1 cellular context compared by ENCODE assay signal in the genomic region with DNA sequence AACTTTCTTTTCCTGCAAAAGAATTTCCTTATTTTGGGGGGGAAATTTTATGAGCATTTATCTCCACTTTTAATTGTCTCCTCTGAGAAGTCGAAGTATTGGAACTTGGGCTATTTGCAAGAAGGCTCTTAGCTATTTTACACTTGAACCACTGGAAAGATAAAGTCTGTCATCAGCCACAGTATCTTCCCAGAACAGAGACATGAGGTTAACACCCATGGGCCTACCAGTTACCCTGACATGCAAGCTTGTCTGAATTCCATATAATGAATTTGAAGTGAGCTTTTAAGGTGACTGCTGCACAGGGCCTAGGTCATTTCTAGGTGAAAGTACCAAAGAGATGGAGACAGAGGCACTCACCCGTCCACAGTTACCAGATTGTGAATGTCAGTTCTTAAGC.
A peak's percentile ranks its signal among the peaks of the same experiment; 100 is the strongest.
TF ChIP-seq lines count a peak whose summit lies in the region.

No MANE protein-coding gene starts in this region.

TF ChIP-seq in K562, 482 proteins besides CTCF, POLR2A, EP300 and RAD21 (continued from another document and continues in another):
- TF ChIP-seq, protein P1, sequence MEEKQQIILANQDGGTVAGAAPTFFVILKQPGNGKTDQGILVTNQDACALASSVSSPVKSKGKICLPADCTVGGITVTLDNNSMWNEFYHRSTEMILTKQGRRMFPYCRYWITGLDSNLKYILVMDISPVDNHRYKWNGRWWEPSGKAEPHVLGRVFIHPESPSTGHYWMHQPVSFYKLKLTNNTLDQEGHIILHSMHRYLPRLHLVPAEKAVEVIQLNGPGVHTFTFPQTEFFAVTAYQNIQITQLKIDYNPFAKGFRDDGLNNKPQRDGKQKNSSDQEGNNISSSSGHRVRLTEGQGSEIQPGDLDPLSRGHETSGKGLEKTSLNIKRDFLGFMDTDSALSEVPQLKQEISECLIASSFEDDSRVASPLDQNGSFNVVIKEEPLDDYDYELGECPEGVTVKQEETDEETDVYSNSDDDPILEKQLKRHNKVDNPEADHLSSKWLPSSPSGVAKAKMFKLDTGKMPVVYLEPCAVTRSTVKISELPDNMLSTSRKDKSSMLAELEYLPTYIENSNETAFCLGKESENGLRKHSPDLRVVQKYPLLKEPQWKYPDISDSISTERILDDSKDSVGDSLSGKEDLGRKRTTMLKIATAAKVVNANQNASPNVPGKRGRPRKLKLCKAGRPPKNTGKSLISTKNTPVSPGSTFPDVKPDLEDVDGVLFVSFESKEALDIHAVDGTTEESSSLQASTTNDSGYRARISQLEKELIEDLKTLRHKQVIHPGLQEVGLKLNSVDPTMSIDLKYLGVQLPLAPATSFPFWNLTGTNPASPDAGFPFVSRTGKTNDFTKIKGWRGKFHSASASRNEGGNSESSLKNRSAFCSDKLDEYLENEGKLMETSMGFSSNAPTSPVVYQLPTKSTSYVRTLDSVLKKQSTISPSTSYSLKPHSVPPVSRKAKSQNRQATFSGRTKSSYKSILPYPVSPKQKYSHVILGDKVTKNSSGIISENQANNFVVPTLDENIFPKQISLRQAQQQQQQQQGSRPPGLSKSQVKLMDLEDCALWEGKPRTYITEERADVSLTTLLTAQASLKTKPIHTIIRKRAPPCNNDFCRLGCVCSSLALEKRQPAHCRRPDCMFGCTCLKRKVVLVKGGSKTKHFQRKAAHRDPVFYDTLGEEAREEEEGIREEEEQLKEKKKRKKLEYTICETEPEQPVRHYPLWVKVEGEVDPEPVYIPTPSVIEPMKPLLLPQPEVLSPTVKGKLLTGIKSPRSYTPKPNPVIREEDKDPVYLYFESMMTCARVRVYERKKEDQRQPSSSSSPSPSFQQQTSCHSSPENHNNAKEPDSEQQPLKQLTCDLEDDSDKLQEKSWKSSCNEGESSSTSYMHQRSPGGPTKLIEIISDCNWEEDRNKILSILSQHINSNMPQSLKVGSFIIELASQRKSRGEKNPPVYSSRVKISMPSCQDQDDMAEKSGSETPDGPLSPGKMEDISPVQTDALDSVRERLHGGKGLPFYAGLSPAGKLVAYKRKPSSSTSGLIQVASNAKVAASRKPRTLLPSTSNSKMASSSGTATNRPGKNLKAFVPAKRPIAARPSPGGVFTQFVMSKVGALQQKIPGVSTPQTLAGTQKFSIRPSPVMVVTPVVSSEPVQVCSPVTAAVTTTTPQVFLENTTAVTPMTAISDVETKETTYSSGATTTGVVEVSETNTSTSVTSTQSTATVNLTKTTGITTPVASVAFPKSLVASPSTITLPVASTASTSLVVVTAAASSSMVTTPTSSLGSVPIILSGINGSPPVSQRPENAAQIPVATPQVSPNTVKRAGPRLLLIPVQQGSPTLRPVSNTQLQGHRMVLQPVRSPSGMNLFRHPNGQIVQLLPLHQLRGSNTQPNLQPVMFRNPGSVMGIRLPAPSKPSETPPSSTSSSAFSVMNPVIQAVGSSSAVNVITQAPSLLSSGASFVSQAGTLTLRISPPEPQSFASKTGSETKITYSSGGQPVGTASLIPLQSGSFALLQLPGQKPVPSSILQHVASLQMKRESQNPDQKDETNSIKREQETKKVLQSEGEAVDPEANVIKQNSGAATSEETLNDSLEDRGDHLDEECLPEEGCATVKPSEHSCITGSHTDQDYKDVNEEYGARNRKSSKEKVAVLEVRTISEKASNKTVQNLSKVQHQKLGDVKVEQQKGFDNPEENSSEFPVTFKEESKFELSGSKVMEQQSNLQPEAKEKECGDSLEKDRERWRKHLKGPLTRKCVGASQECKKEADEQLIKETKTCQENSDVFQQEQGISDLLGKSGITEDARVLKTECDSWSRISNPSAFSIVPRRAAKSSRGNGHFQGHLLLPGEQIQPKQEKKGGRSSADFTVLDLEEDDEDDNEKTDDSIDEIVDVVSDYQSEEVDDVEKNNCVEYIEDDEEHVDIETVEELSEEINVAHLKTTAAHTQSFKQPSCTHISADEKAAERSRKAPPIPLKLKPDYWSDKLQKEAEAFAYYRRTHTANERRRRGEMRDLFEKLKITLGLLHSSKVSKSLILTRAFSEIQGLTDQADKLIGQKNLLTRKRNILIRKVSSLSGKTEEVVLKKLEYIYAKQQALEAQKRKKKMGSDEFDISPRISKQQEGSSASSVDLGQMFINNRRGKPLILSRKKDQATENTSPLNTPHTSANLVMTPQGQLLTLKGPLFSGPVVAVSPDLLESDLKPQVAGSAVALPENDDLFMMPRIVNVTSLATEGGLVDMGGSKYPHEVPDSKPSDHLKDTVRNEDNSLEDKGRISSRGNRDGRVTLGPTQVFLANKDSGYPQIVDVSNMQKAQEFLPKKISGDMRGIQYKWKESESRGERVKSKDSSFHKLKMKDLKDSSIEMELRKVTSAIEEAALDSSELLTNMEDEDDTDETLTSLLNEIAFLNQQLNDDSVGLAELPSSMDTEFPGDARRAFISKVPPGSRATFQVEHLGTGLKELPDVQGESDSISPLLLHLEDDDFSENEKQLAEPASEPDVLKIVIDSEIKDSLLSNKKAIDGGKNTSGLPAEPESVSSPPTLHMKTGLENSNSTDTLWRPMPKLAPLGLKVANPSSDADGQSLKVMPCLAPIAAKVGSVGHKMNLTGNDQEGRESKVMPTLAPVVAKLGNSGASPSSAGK (IDR thresholded peaks at IDR 0.05): peak; percentile 82
- TF ChIP-seq ARID1B (IDR thresholded peaks at IDR 0.05) (peak; percentile 78), BCOR (IDR thresholded peaks at IDR 0.05) (no peak), ZNF239 (CRISPR knock-in tag; IDR thresholded peaks at IDR 0.05) (no peak), NRF1 (conservative IDR thresholded peaks at IDR 0.05 in 1 of 2, IDR thresholded peaks at IDR 0.05 in 1 of 2) (no peak), ZNF444 (CRISPR knock-in tag; IDR thresholded peaks at IDR 0.05) (no peak), CBFA2T2 (conservative IDR thresholded peaks at IDR 0.05) (no peak), TRIM28 (IDR thresholded peaks at IDR 0.05) (no peak), TBL1XR1 (IDR thresholded peaks at IDR 0.05; ENCODE audit: low read length in 2 of 2) (no peak), BMI1 (IDR thresholded peaks at IDR 0.05; ENCODE audit: low read length) (no peak), NCOR1 (IDR thresholded peaks at IDR 0.05) (0 out of 2 replicates have a peak, but pooled peaks have one; percentile 6), ERF (CRISPR knock-in tag; IDR thresholded peaks at IDR 0.05) (no peak), ILK (tag; IDR thresholded peaks at IDR 0.05; ENCODE audit: borderline replicate concordance, low read depth) (no peak), HOXB6 (CRISPR knock-in tag; IDR thresholded peaks at IDR 0.05; ENCODE audit: borderline replicate concordance) (no peak), ZNF696 (CRISPR knock-in tag; conservative IDR thresholded peaks at IDR 0.05) (no peak), OTX1 (CRISPR knock-in tag; IDR thresholded peaks at IDR 0.05) (no peak), CHD4 (IDR thresholded peaks at IDR 0.05; ENCODE audit: insufficient read depth, insufficient replicate concordance, low read depth, low read length, poor library complexity, severe bottlenecking) (no peak), SMAD4 (CRISPR knock-in tag; conservative IDR thresholded peaks at IDR 0.05) (no peak), PRPF4 (IDR thresholded peaks at IDR 0.05; ENCODE audit: insufficient read depth, low read depth, low read length, poor library complexity, severe bottlenecking) (no peak), BRCA1 (IDR thresholded peaks at IDR 0.05) (no peak), BRCA1 (CRISPR knock-in tag; IDR thresholded peaks at IDR 0.05) (no peak), ZNF146 (CRISPR knock-in tag; IDR thresholded peaks at IDR 0.05; ENCODE audit: unreplicated experiment) (no peak), ZNF224 (CRISPR knock-in tag; IDR thresholded peaks at IDR 0.05) (no peak), MTF1 (CRISPR knock-in tag; IDR thresholded peaks at IDR 0.05; ENCODE audit: borderline replicate concordance) (no peak), CBX5 (IDR thresholded peaks at IDR 0.05; ENCODE audit: borderline replicate concordance, low read depth) (no peak), FOXA1 (IDR thresholded peaks at IDR 0.05; ENCODE audit: borderline replicate concordance) (no peak), RFX1 (IDR thresholded peaks at IDR 0.05) (no peak)
- TF ChIP-seq, protein P2, sequence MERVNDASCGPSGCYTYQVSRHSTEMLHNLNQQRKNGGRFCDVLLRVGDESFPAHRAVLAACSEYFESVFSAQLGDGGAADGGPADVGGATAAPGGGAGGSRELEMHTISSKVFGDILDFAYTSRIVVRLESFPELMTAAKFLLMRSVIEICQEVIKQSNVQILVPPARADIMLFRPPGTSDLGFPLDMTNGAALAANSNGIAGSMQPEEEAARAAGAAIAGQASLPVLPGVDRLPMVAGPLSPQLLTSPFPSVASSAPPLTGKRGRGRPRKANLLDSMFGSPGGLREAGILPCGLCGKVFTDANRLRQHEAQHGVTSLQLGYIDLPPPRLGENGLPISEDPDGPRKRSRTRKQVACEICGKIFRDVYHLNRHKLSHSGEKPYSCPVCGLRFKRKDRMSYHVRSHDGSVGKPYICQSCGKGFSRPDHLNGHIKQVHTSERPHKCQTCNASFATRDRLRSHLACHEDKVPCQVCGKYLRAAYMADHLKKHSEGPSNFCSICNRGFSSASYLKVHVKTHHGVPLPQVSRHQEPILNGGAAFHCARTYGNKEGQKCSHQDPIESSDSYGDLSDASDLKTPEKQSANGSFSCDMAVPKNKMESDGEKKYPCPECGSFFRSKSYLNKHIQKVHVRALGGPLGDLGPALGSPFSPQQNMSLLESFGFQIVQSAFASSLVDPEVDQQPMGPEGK (CRISPR knock-in tag; IDR thresholded peaks at IDR 0.05; ENCODE audit: borderline replicate concordance): no peak
- TF ChIP-seq, protein P3, sequence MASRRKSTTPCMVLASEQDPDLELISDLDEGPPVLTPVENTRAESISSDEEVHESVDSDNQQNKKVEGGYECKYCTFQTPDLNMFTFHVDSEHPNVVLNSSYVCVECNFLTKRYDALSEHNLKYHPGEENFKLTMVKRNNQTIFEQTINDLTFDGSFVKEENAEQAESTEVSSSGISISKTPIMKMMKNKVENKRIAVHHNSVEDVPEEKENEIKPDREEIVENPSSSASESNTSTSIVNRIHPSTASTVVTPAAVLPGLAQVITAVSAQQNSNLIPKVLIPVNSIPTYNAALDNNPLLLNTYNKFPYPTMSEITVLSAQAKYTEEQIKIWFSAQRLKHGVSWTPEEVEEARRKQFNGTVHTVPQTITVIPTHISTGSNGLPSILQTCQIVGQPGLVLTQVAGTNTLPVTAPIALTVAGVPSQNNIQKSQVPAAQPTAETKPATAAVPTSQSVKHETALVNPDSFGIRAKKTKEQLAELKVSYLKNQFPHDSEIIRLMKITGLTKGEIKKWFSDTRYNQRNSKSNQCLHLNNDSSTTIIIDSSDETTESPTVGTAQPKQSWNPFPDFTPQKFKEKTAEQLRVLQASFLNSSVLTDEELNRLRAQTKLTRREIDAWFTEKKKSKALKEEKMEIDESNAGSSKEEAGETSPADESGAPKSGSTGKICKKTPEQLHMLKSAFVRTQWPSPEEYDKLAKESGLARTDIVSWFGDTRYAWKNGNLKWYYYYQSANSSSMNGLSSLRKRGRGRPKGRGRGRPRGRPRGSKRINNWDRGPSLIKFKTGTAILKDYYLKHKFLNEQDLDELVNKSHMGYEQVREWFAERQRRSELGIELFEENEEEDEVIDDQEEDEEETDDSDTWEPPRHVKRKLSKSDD (conservative IDR thresholded peaks at IDR 0.05; ENCODE audit: low read length): no peak
- TF ChIP-seq, protein P4, sequence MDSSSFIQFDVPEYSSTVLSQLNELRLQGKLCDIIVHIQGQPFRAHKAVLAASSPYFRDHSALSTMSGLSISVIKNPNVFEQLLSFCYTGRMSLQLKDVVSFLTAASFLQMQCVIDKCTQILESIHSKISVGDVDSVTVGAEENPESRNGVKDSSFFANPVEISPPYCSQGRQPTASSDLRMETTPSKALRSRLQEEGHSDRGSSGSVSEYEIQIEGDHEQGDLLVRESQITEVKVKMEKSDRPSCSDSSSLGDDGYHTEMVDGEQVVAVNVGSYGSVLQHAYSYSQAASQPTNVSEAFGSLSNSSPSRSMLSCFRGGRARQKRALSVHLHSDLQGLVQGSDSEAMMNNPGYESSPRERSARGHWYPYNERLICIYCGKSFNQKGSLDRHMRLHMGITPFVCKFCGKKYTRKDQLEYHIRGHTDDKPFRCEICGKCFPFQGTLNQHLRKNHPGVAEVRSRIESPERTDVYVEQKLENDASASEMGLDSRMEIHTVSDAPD (CRISPR knock-in tag; IDR thresholded peaks at IDR 0.05): no peak
- TF ChIP-seq, protein P5, sequence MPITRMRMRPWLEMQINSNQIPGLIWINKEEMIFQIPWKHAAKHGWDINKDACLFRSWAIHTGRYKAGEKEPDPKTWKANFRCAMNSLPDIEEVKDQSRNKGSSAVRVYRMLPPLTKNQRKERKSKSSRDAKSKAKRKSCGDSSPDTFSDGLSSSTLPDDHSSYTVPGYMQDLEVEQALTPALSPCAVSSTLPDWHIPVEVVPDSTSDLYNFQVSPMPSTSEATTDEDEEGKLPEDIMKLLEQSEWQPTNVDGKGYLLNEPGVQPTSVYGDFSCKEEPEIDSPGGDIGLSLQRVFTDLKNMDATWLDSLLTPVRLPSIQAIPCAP (CRISPR knock-in tag; IDR thresholded peaks at IDR 0.05; ENCODE audit: borderline replicate concordance): no peak
- TF ChIP-seq, protein P6, sequence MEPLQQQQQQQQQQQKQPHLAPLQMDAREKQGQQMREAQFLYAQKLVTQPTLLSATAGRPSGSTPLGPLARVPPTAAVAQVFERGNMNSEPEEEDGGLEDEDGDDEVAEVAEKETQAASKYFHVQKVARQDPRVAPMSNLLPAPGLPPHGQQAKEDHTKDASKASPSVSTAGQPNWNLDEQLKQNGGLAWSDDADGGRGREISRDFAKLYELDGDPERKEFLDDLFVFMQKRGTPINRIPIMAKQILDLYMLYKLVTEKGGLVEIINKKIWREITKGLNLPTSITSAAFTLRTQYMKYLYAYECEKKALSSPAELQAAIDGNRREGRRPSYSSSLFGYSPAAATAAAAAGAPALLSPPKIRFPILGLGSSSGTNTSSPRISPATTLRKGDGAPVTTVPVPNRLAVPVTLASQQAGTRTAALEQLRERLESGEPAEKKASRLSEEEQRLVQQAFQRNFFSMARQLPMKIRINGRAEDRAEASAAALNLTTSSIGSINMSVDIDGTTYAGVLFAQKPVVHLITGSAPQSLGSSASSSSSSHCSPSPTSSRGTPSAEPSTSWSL (CRISPR knock-in tag; IDR thresholded peaks at IDR 0.05; ENCODE audit: borderline replicate concordance): no peak
- TF ChIP-seq, protein P7, sequence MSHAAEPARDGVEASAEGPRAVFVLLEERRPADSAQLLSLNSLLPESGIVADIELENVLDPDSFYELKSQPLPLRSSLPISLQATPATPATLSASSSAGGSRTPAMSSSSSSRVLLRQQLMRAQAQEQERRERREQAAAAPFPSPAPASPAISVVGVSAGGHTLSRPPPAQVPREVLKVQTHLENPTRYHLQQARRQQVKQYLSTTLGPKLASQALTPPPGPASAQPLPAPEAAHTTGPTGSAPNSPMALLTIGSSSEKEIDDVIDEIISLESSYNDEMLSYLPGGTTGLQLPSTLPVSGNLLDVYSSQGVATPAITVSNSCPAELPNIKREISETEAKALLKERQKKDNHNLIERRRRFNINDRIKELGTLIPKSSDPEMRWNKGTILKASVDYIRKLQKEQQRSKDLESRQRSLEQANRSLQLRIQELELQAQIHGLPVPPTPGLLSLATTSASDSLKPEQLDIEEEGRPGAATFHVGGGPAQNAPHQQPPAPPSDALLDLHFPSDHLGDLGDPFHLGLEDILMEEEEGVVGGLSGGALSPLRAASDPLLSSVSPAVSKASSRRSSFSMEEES (CRISPR knock-in tag; IDR thresholded peaks at IDR 0.05): no peak
